10 cellular contexts compared by ENCODE assay signal in genomic region chr1:219917281-219917680, GRCh38. TPM values are rescaled to one million over a fixed set of nuclear protein-coding genes. Genes with fewer than 3 reads are reported as not detected.
"Had no signal": no experiment of that assay in that cellular context is flagged by ENCODE, and none has a peak within 500 bp of the region (broad histone marks: within the 10 kb centered on the region; RNA-seq: fewer than 3 reads in every experiment).

No MANE protein-coding gene starts in this region.

- H3K9ac ChIP-seq: GM23248 had no signal

- H3K27ac ChIP-seq: GM23248, HL-60 had no signal

- DNase-seq: GOT3, H7, KBM-7 had no signal

- H3K4me3 ChIP-seq: GM23248, HAP-1 had no signal

- H3K4me1 ChIP-seq: HAP-1 had no signal

- ATAC-seq: HepG2 had no signal

- H3K9me3 ChIP-seq: HAP-1 had no signal

- H3K36me3 ChIP-seq: HAP-1 had no signal

- H2AFZ ChIP-seq: GM23248 had no signal

RNA-seq across cellular contexts. Expression of gene SLC30A10, which starts 11.1 kb away (rescaled TPM):
- total RNA-seq: GM23248, H4, HT1080 had no signal
- polyA plus RNA-seq: GM23248, IgD-negative memory B cell had no signal
